1 cellular context compared by ENCODE assay signal in the genomic region with DNA sequence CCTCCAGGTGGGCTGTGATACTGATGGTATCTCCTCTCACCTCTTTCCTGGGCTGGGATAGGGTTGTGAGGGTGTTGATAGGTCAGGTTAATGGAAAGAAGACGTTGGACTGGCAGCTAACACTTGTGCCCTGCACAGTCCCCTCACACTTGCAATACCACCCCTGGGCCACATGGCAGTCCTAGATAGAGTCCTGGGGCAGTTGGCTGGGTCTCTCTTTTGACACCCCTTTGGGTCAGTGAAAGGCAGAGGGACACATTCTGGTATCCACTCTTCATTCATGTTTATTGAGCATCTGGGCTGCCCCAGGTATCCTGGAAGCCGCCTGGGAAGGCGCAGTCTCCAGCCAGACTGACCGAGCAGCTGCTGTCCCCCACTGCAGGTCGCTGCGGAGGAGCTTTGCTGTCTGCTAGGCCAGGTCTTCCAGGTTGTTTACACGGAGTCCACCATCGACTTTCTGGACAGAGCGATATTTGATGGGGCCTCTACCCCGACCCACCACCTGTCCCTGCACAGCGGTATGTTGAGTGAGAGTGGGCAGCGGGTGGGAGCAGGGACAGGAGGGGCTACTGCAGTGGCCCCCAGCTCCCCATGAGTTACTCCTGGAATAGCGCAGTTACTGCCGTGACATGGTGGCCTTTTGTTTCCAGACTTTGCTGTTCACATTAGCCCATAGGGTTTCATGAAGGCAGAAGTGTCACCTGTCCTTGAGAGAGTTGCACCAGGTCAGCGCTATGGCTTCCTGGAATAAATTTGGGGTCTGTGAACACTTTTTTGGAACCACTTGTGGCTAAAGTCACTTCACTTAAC.
TF ChIP-seq lines count a peak whose summit lies in the region.

No MANE protein-coding gene starts in this region.

TF ChIP-seq in K562, 482 proteins besides CTCF, POLR2A, EP300 and RAD21:
- TF ChIP-seq L3MBTL2 (IDR thresholded peaks at IDR 0.05) (no peak), ESRRB (CRISPR knock-in tag; IDR thresholded peaks at IDR 0.05; ENCODE audit: borderline replicate concordance) (no peak), ARNT (IDR thresholded peaks at IDR 0.05) (no peak), TRIM24 (IDR thresholded peaks at IDR 0.05) (no peak), MIER1 (IDR thresholded peaks at IDR 0.05; ENCODE audit: low read depth) (no peak), ZNF408 (CRISPR knock-in tag; IDR thresholded peaks at IDR 0.05; ENCODE audit: low read depth) (no peak), CBFB (CRISPR knock-in tag; IDR thresholded peaks at IDR 0.05) (no peak), SIRT6 (IDR thresholded peaks at IDR 0.05; ENCODE audit: low read depth, low read length) (no peak), NFATC3 (IDR thresholded peaks at IDR 0.05) (no peak), HNRNPK (IDR thresholded peaks at IDR 0.05; ENCODE audit: low read depth, low read length, poor library complexity, severe bottlenecking) (no peak), FOXM1 (IDR thresholded peaks at IDR 0.05; ENCODE audit: low read depth) (no peak), FOXM1 (CRISPR knock-in tag; IDR thresholded peaks at IDR 0.05; ENCODE audit: low read depth) (no peak), NR2C1 (IDR thresholded peaks at IDR 0.05) (no peak), NR2C1 (tag; IDR thresholded peaks at IDR 0.05) (no peak), RHOXF2B (CRISPR knock-in tag; conservative IDR thresholded peaks at IDR 0.05) (no peak), ZNF76 (CRISPR knock-in tag; IDR thresholded peaks at IDR 0.05; ENCODE audit: borderline replicate concordance) (no peak), SMC3 (conservative IDR thresholded peaks at IDR 0.05; ENCODE audit: insufficient read depth, low read depth, low read length) (no peak)
- TF ChIP-seq, protein P1, sequence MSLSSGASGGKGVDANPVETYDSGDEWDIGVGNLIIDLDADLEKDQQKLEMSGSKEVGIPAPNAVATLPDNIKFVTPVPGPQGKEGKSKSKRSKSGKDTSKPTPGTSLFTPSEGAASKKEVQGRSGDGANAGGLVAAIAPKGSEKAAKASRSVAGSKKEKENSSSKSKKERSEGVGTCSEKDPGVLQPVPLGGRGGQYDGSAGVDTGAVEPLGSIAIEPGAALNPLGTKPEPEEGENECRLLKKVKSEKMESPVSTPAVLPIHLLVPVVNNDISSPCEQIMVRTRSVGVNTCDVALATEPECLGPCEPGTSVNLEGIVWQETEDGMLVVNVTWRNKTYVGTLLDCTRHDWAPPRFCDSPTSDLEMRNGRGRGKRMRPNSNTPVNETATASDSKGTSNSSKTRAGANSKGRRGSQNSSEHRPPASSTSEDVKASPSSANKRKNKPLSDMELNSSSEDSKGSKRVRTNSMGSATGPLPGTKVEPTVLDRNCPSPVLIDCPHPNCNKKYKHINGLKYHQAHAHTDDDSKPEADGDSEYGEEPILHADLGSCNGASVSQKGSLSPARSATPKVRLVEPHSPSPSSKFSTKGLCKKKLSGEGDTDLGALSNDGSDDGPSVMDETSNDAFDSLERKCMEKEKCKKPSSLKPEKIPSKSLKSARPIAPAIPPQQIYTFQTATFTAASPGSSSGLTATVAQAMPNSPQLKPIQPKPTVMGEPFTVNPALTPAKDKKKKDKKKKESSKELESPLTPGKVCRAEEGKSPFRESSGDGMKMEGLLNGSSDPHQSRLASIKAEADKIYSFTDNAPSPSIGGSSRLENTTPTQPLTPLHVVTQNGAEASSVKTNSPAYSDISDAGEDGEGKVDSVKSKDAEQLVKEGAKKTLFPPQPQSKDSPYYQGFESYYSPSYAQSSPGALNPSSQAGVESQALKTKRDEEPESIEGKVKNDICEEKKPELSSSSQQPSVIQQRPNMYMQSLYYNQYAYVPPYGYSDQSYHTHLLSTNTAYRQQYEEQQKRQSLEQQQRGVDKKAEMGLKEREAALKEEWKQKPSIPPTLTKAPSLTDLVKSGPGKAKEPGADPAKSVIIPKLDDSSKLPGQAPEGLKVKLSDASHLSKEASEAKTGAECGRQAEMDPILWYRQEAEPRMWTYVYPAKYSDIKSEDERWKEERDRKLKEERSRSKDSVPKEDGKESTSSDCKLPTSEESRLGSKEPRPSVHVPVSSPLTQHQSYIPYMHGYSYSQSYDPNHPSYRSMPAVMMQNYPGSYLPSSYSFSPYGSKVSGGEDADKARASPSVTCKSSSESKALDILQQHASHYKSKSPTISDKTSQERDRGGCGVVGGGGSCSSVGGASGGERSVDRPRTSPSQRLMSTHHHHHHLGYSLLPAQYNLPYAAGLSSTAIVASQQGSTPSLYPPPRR (CRISPR knock-in tag; IDR thresholded peaks at IDR 0.05; ENCODE audit: borderline replicate concordance): no peak
- TF ChIP-seq, protein P2, sequence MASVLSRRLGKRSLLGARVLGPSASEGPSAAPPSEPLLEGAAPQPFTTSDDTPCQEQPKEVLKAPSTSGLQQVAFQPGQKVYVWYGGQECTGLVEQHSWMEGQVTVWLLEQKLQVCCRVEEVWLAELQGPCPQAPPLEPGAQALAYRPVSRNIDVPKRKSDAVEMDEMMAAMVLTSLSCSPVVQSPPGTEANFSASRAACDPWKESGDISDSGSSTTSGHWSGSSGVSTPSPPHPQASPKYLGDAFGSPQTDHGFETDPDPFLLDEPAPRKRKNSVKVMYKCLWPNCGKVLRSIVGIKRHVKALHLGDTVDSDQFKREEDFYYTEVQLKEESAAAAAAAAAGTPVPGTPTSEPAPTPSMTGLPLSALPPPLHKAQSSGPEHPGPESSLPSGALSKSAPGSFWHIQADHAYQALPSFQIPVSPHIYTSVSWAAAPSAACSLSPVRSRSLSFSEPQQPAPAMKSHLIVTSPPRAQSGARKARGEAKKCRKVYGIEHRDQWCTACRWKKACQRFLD (CRISPR knock-in tag; IDR thresholded peaks at IDR 0.05): no peak
- TF ChIP-seq, protein P3, sequence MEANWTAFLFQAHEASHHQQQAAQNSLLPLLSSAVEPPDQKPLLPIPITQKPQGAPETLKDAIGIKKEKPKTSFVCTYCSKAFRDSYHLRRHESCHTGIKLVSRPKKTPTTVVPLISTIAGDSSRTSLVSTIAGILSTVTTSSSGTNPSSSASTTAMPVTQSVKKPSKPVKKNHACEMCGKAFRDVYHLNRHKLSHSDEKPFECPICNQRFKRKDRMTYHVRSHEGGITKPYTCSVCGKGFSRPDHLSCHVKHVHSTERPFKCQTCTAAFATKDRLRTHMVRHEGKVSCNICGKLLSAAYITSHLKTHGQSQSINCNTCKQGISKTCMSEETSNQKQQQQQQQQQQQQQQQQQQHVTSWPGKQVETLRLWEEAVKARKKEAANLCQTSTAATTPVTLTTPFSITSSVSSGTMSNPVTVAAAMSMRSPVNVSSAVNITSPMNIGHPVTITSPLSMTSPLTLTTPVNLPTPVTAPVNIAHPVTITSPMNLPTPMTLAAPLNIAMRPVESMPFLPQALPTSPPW (CRISPR knock-in tag; IDR thresholded peaks at IDR 0.05): no peak
- TF ChIP-seq, protein P4, sequence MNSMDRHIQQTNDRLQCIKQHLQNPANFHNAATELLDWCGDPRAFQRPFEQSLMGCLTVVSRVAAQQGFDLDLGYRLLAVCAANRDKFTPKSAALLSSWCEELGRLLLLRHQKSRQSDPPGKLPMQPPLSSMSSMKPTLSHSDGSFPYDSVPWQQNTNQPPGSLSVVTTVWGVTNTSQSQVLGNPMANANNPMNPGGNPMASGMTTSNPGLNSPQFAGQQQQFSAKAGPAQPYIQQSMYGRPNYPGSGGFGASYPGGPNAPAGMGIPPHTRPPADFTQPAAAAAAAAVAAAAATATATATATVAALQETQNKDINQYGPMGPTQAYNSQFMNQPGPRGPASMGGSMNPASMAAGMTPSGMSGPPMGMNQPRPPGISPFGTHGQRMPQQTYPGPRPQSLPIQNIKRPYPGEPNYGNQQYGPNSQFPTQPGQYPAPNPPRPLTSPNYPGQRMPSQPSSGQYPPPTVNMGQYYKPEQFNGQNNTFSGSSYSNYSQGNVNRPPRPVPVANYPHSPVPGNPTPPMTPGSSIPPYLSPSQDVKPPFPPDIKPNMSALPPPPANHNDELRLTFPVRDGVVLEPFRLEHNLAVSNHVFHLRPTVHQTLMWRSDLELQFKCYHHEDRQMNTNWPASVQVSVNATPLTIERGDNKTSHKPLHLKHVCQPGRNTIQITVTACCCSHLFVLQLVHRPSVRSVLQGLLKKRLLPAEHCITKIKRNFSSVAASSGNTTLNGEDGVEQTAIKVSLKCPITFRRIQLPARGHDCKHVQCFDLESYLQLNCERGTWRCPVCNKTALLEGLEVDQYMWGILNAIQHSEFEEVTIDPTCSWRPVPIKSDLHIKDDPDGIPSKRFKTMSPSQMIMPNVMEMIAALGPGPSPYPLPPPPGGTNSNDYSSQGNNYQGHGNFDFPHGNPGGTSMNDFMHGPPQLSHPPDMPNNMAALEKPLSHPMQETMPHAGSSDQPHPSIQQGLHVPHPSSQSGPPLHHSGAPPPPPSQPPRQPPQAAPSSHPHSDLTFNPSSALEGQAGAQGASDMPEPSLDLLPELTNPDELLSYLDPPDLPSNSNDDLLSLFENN (IDR thresholded peaks at IDR 0.05; ENCODE audit: low read depth in 2 of 2, low read length in 2 of 2): no peak
- TF ChIP-seq, protein P5, sequence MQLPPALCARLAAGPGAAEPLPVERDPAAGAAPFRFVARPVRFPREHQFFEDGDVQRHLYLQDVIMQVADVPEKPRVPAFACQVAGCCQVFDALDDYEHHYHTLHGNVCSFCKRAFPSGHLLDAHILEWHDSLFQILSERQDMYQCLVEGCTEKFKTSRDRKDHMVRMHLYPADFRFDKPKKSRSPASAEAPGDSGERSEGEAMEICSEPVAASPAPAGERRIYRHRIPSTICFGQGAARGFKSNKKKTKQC (CRISPR knock-in tag; IDR thresholded peaks at IDR 0.05): no peak
